ENCODE assay signal across 8 cellular contexts in genomic region chr1:32205401-32206370, GRCh38. TPM values are rescaled to one million over a fixed set of nuclear protein-coding genes. Genes with fewer than 3 reads are reported as not detected.
A peak's percentile ranks its signal among the peaks of the same experiment; 100 is the strongest.
DNase-seq lines count a peak whose midpoint lies in the region.

TSS of gene IQCC (plus strand) at chr1:32205671. CDS start at chr1:32205682, 11 bp downstream.

- H3K9ac ChIP-seq in mucosa of rectum (ENCODE audit: low read depth in 1 of 2, low read length in 2 of 2) = peak within 1 kb of the TSS; percentile 86 to 94

- H3K4me3 ChIP-seq in esophagus (ENCODE audit: low read depth in 1 of 2, low read length in 2 of 2) = peak within 1 kb of the TSS; percentile 72 to 78
- peak within 1 kb of the TSS; percentile 78 to 84 for H3K4me3 ChIP-seq in mucosa of rectum (ENCODE audit: low read length in 2 of 2)

- peak within 1 kb of the TSS; percentile 88 for H3K27ac Mint-ChIP-seq in activated T-cell treated with anti-CD3 and anti-CD28 coated beads, Interleukin-2, amount 50 U/mL, for 24 hours

- no peaks in the 10 kb centered on the region for H3K9me3 Mint-ChIP-seq in activated T-cell treated with anti-CD3 and anti-CD28 coated beads, Interleukin-2, amount 50 U/mL, for 24 hours

- H3K4me3 Mint-ChIP-seq in activated T-cell treated with anti-CD3 and anti-CD28 coated beads, Interleukin-2, amount 50 U/mL, for 24 hours = peak within 1 kb of the TSS; percentile 90

- peaks cover 46% of the 10 kb centered on the region for H3K4me1 Mint-ChIP-seq in activated T-cell treated with anti-CD3 and anti-CD28 coated beads, Interleukin-2, amount 50 U/mL, for 24 hours (ENCODE audit: low read depth)

- DNase-seq in AG08396 (ENCODE audit: low spot score) (peak; percentile 93), GM19238 (ENCODE audit: insufficient read length, low spot score) (peak; percentile 85), KBM-7 (peak; percentile 85), OCI-M1 (lab: John Stamatoyannopoulos, UW) (peak; percentile 90)
- peak; percentile 88 for DNase-seq in activated T-cell treated with anti-CD3 and anti-CD28 coated beads, Interleukin-2, amount 50 U/mL, for 24 hours
- DNase-seq in stimulated activated CD8-positive, alpha-beta memory T cell treated with anti-CD3 and anti-CD28 coated beads, Interleukin-4, amount 100 ng/mL, for 24 hours (ENCODE audit: low read depth) = peak; percentile 76

- H3K9me3 ChIP-seq in esophagus (ENCODE audit: control insufficient read depth in 2 of 2, insufficient read depth in 1 of 2, low read depth in 1 of 2, low read length in 1 of 2) = no peaks in the 10 kb centered on the region
- H3K9me3 ChIP-seq in mucosa of rectum (ENCODE audit: control insufficient read depth in 2 of 2, low read length in 2 of 2) = no peaks in the 10 kb centered on the region

- peaks cover 33% of the 10 kb centered on the region for H3K36me3 Mint-ChIP-seq in activated T-cell treated with anti-CD3 and anti-CD28 coated beads, Interleukin-2, amount 50 U/mL, for 24 hours (ENCODE audit: low read depth)

- H3K36me3 ChIP-seq in esophagus (ENCODE audit: control insufficient read depth in 2 of 2, insufficient read depth in 2 of 2, low read length in 1 of 2) = no peaks in the 10 kb centered on the region
- H3K36me3 ChIP-seq in mucosa of rectum (ENCODE audit: control insufficient read depth in 2 of 2, insufficient read depth in 2 of 2, low read length in 2 of 2) = no peaks in the 10 kb centered on the region

- H3K27ac ChIP-seq in esophagus (ENCODE audit: low read depth in 2 of 2, low read length in 1 of 2) (peak within 1 kb of the TSS in 1 of 2 donors; percentile 37), mucosa of rectum (ENCODE audit: low read depth in 2 of 2, low read length in 2 of 2) (peak within 1 kb of the TSS in 1 of 2 donors; percentile 9)

- 1 to 2% methylated on average over 73 to 77 of the region's 77 CpGs for WGBS in esophagus, 2 donors

- peaks cover 7 to 25% of the 10 kb centered on the region in 2 donors for H3K4me1 ChIP-seq in esophagus (ENCODE audit: control insufficient read depth in 2 of 2, insufficient read depth in 2 of 2, low read length in 1 of 2)
- peaks cover 31 to 34% of the 10 kb centered on the region in 2 donors for H3K4me1 ChIP-seq in mucosa of rectum (ENCODE audit: control insufficient read depth in 2 of 2, insufficient read depth in 2 of 2, low read length in 2 of 2)

- no peaks in the 10 kb centered on the region for H3K27me3 ChIP-seq in esophagus (ENCODE audit: control insufficient read depth in 1 of 2, insufficient read depth in 2 of 2, low read length in 2 of 2)
- no peaks in the 10 kb centered on the region for H3K27me3 ChIP-seq in mucosa of rectum (ENCODE audit: control insufficient read depth in 2 of 2, insufficient read depth in 2 of 2, low read length in 2 of 2)

- H3K27me3 Mint-ChIP-seq in activated T-cell treated with anti-CD3 and anti-CD28 coated beads, Interleukin-2, amount 50 U/mL, for 24 hours = no peaks in the 10 kb centered on the region

- in situ Hi-C loops in KBM-7 (cut with MboI; ENCODE audit: low pct_unique_long_range_greater_than_20kb, low sequenced_read_pairs) = no loop called here

RNA-seq across cellular contexts. Expression of gene IQCC, which starts in this region (rescaled TPM):
- 1 to 10 TPM; 1.5 to 1.6 TPM for polyA plus RNA-seq in esophagus
